1 cellular context compared by ENCODE assay signal in genomic region chr1:177170756-177171535, GRCh38.
TF ChIP-seq lines count a peak whose summit lies in the region.

A gene with protein sequence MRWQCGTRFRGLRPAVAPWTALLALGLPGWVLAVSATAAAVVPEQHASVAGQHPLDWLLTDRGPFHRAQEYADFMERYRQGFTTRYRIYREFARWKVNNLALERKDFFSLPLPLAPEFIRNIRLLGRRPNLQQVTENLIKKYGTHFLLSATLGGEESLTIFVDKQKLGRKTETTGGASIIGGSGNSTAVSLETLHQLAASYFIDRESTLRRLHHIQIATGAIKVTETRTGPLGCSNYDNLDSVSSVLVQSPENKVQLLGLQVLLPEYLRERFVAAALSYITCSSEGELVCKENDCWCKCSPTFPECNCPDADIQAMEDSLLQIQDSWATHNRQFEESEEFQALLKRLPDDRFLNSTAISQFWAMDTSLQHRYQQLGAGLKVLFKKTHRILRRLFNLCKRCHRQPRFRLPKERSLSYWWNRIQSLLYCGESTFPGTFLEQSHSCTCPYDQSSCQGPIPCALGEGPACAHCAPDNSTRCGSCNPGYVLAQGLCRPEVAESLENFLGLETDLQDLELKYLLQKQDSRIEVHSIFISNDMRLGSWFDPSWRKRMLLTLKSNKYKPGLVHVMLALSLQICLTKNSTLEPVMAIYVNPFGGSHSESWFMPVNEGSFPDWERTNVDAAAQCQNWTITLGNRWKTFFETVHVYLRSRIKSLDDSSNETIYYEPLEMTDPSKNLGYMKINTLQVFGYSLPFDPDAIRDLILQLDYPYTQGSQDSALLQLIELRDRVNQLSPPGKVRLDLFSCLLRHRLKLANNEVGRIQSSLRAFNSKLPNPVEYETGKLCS (plus strand): TSS chr1:177170958. CDS start chr1:177229877, 58,919 bp downstream.

TF ChIP-seq in GM12878, 131 proteins besides CTCF, POLR2A, EP300 and RAD21 (continued from another document):
- TF ChIP-seq, protein P1, sequence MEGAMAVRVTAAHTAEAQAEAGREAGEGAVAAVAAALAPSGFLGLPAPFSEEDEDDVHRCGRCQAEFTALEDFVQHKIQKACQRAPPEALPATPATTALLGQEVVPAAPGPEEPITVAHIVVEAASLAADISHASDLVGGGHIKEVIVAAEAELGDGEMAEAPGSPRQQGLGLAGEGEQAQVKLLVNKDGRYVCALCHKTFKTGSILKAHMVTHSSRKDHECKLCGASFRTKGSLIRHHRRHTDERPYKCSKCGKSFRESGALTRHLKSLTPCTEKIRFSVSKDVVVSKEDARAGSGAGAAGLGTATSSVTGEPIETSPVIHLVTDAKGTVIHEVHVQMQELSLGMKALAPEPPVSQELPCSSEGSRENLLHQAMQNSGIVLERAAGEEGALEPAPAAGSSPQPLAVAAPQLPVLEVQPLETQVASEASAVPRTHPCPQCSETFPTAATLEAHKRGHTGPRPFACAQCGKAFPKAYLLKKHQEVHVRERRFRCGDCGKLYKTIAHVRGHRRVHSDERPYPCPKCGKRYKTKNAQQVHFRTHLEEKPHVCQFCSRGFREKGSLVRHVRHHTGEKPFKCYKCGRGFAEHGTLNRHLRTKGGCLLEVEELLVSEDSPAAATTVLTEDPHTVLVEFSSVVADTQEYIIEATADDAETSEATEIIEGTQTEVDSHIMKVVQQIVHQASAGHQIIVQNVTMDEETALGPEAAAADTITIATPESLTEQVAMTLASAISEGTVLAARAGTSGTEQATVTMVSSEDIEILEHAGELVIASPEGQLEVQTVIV (IDR thresholded peaks at IDR 0.05; ENCODE audit: borderline replicate concordance, partially characterized antibody), result no peak
- no peak for TF ChIP-seq IKZF2 (IDR thresholded peaks at IDR 0.05)
- no peak for TF ChIP-seq RELB (IDR thresholded peaks at IDR 0.05; ENCODE audit: low read depth)
- TF ChIP-seq SRF (IDR thresholded peaks at IDR 0.05; ENCODE audit: low read depth in 2 of 2, low read length in 2 of 2), result no peak
- TF ChIP-seq RFX5 (IDR thresholded peaks at IDR 0.05; ENCODE audit: low read depth, low read length), result no peak
- no peak for TF ChIP-seq LARP7 (IDR thresholded peaks at IDR 0.05)
- no peak for TF ChIP-seq RAD51 (IDR thresholded peaks at IDR 0.05)
- TF ChIP-seq, protein P2, sequence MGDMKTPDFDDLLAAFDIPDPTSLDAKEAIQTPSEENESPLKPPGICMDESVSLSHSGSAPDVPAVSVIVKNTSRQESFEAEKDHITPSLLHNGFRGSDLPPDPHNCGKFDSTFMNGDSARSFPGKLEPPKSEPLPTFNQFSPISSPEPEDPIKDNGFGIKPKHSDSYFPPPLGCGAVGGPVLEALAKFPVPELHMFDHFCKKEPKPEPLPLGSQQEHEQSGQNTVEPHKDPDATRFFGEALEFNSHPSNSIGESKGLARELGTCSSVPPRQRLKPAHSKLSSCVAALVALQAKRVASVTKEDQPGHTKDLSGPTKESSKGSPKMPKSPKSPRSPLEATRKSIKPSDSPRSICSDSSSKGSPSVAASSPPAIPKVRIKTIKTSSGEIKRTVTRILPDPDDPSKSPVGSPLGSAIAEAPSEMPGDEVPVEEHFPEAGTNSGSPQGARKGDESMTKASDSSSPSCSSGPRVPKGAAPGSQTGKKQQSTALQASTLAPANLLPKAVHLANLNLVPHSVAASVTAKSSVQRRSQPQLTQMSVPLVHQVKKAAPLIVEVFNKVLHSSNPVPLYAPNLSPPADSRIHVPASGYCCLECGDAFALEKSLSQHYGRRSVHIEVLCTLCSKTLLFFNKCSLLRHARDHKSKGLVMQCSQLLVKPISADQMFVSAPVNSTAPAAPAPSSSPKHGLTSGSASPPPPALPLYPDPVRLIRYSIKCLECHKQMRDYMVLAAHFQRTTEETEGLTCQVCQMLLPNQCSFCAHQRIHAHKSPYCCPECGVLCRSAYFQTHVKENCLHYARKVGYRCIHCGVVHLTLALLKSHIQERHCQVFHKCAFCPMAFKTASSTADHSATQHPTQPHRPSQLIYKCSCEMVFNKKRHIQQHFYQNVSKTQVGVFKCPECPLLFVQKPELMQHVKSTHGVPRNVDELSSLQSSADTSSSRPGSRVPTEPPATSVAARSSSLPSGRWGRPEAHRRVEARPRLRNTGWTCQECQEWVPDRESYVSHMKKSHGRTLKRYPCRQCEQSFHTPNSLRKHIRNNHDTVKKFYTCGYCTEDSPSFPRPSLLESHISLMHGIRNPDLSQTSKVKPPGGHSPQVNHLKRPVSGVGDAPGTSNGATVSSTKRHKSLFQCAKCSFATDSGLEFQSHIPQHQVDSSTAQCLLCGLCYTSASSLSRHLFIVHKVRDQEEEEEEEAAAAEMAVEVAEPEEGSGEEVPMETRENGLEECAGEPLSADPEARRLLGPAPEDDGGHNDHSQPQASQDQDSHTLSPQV (IDR thresholded peaks at IDR 0.05), result no peak
- TF ChIP-seq ZZZ3 (IDR thresholded peaks at IDR 0.05; ENCODE audit: control insufficient read depth, insufficient read length, low read depth), result no peak
- no peak for TF ChIP-seq JUNB (IDR thresholded peaks at IDR 0.05)
- TF ChIP-seq MYC (IDR thresholded peaks at IDR 0.05; ENCODE audit: insufficient read depth, insufficient read length, insufficient replicate concordance, low read length, severe bottlenecking), result no peak
- no peak for TF ChIP-seq ASH2L (IDR thresholded peaks at IDR 0.05; ENCODE audit: borderline replicate concordance, low read depth)
- TF ChIP-seq RELA (IDR thresholded peaks at IDR 0.05; ENCODE audit: borderline replicate concordance, partially characterized antibody), result no peak
- no peak for TF ChIP-seq HDAC2 (IDR thresholded peaks at IDR 0.05)
- TF ChIP-seq POU2F2 (IDR thresholded peaks at IDR 0.05; ENCODE audit: borderline replicate concordance, low read depth, low read length), result no peak
- no peak for TF ChIP-seq NBN (IDR thresholded peaks at IDR 0.05)
TF ChIP-seq in GM12878: peak in this region for 0.
